ENCODE assay signal across 1 cellular context in genomic region chr19:1009043-1009975, GRCh38.
TF ChIP-seq lines count a peak whose summit lies in the region.

No MANE protein-coding gene starts in this region.

TF ChIP-seq in HepG2, 621 proteins besides CTCF, POLR2A, EP300 and RAD21:
- TF ChIP-seq RBFOX2 (IDR thresholded peaks at IDR 0.05; ENCODE audit: low read depth, low read length) = peak; percentile 57
- TF ChIP-seq ZNF230 (CRISPR knock-in tag; IDR thresholded peaks at IDR 0.05) = no peak
- no peak for TF ChIP-seq ZNF772 (CRISPR knock-in tag; IDR thresholded peaks at IDR 0.05)
- TF ChIP-seq HOXA7 (CRISPR knock-in tag; IDR thresholded peaks at IDR 0.05) = no peak
- TF ChIP-seq AGO2 (optimal IDR thresholded peaks at IDR 0.05; ENCODE audit: low read depth, low read length) = peak; percentile 74
- peak; percentile 82 for TF ChIP-seq ZBTB33 (CRISPR knock-in tag; IDR thresholded peaks at IDR 0.05)
- no peak for TF ChIP-seq ZNF224 (CRISPR knock-in tag; IDR thresholded peaks at IDR 0.05)
